In genomic region chr4:37793562-37793961, GRCh38 we compare ENCODE assay signal across 1 cellular context.
TF ChIP-seq lines count a peak whose summit lies in the region.

No MANE protein-coding gene starts in this region.

TF ChIP-seq in GM12878, 131 proteins besides CTCF, POLR2A, EP300 and RAD21:
- TF ChIP-seq ZNF592 (IDR thresholded peaks at IDR 0.05) = no peak
- no peak for TF ChIP-seq RUNX3 (IDR thresholded peaks at IDR 0.05; ENCODE audit: low read length)
- TF ChIP-seq ETV6 (conservative IDR thresholded peaks at IDR 0.05 in 1 of 2, IDR thresholded peaks at IDR 0.05 in 1 of 2; ENCODE audit: borderline replicate concordance in 1 of 2, low read depth in 1 of 2) = no peak
- TF ChIP-seq SMC3 (IDR thresholded peaks at IDR 0.05; ENCODE audit: borderline replicate concordance, low read length) = peak; percentile 53; the same call in 1 of the 2 replicates
- TF ChIP-seq YY1 (IDR thresholded peaks at IDR 0.05; ENCODE audit: low read depth, low read length) = peak; percentile 56; the same call in 1 of the 2 replicates
